ENCODE assay signal across 14 cellular contexts in genomic region chr5:74415695-74416102, GRCh38.
DNase-seq lines count a peak whose midpoint lies in the region; ATAC-seq, FAIRE-seq and TF ChIP-seq lines count a peak whose summit lies in the region.
"Had no signal": no experiment of that assay in that cellular context is flagged by ENCODE, and none has a peak within 500 bp of the region (broad histone marks: within the 10 kb centered on the region; RNA-seq: fewer than 3 reads in every experiment).

No MANE protein-coding gene starts in this region.

- TF ChIP-seq CTCF in C4-2B (conservative IDR thresholded peaks at IDR 0.05) (no peak), HepG2 (CRISPR knock-in tag; IDR thresholded peaks at IDR 0.05) (no peak), right atrium auricular region (IDR thresholded peaks at IDR 0.05) (no peak)

- 4% methylated on average over 7 of the region's 7 CpGs for WGBS in HepG2 (ENCODE audit: low lambda C conversion rate)

- DNase-seq in LoVo (ENCODE audit: low spot score) (peak; percentile 51), amniotic epithelial cell (ENCODE audit: low read depth) (peak; percentile 44), HepG2 (ENCODE audit: low spot score) (peak; percentile 81), ecto neural progenitor cell (ENCODE audit: low spot score) (no peak), right atrium auricular region (ENCODE audit: low spot score) (no peak)
- no peak for DNase-seq in activated CD8-positive, alpha-beta memory T cell treated with anti-CD3 and anti-CD28 coated beads, Interleukin-2, amount 50 U/mL, for 48 hours
- DNase-seq: activated CD4-positive, alpha-beta memory T cell treated with anti-CD3 and anti-CD28 coated beads, Interleukin-2, amount 10 ng/mL, durations not matched to agents 7 days and 5 days; activated naive CD4-positive, alpha-beta T cell; immature natural killer cell; natural killer cell; spleen; uterus had no signal

- peak; percentile 71 for FAIRE-seq in HepG2 (lab: Jason Lieb, UNC)

- in situ Hi-C loops in HepG2 (cut with HindIII; ENCODE audit: extremely low pct_ligation_motif_present, low pct_unique_long_range_greater_than_20kb) = no loop called here

- H3K4me3 ChIP-seq in HepG2 (replicated peaks in 1 of 3; ENCODE audit: insufficient read depth in 1 of 3, low read depth in 2 of 3, low read length in 3 of 3) (no peak overlapping the region; a peak in 1 of 6 replicates), right atrium auricular region (no peak overlapping the region)
- H3K4me3 ChIP-seq: spleen, uterus had no signal

- no peak for TF ChIP-seq POLR2A in HepG2 (IDR thresholded peaks at IDR 0.05; ENCODE audit: insufficient read depth in 1 of 2, low read depth in 2 of 2, low read length in 2 of 2)

- H3K36me3 ChIP-seq in HepG2 (replicated peaks in 1 of 2; ENCODE audit: control insufficient read depth in 1 of 2, insufficient read depth in 2 of 2, low read length in 2 of 2) (no peaks in the 10 kb centered on the region), right atrium auricular region (no peaks in the 10 kb centered on the region)
- H3K36me3 ChIP-seq: spleen, uterus had no signal

- H3K4me1 ChIP-seq in HepG2 (ENCODE audit: insufficient read depth, low read length) (peaks cover 60% of the 10 kb centered on the region), right atrium auricular region (no peaks in the 10 kb centered on the region)
- H3K4me1 ChIP-seq: uterus had no signal

- no TSS peak for BruUV-seq in HepG2 (replicated peaks; lab: Mats Ljungman, UMichigan)

- POLR2A ChIA-PET in HepG2 (lab: Yijun Ruan, JAX) = interaction anchor here (0.6 to 1.8 kb wide), 8 partner anchors 9 to 225 kb away, joined by 3 to 32 read pairs (median 4); partner anchors contain the start of gene ENC1

- no peak overlapping the region for H2AFZ ChIP-seq in HepG2 (ENCODE audit: low read length)

- H3K4me2 ChIP-seq in HepG2 (ENCODE audit: low read depth, low read length) = peak overlapping the region; percentile 75

- ATAC-seq in HepG2 (peak; percentile 95), GM19452 (IDR thresholded peaks at IDR 0.05; ENCODE audit: unreplicated experiment) (no peak)
- ATAC-seq: natural killer cell had no signal

- TF ChIP-seq EP300 in HepG2 (IDR thresholded peaks at IDR 0.05; ENCODE audit: low read depth in 2 of 2, low read length in 2 of 2) = peak in 1 of 2 experiments; percentile 88; a peak in 2 of 4 replicates
- peak; percentile 48; the same call in 1 of the 2 replicates for TF ChIP-seq EP300 in HepG2 (CRISPR knock-in tag; IDR thresholded peaks at IDR 0.05; ENCODE audit: borderline replicate concordance)

- TF ChIP-seq RAD21 in HepG2 (CRISPR knock-in tag; IDR thresholded peaks at IDR 0.05) = no peak

- no peaks in the 10 kb centered on the region for H3K79me2 ChIP-seq in HepG2 (ENCODE audit: insufficient read depth, low read length)

- no peaks in the 10 kb centered on the region for H3K27me3 ChIP-seq in HepG2 (ENCODE audit: control insufficient read depth in 1 of 2, insufficient read depth in 2 of 2, low read length in 2 of 2)
- no peaks in the 10 kb centered on the region for H3K27me3 ChIP-seq in right atrium auricular region
- H3K27me3 ChIP-seq: spleen, uterus had no signal

- peak overlapping the region; percentile 32; the same call in 1 of the 2 replicates for H3K9ac ChIP-seq in HepG2 (ENCODE audit: insufficient read depth, low read depth, low read length)

- no peaks in the 10 kb centered on the region for H4K20me1 ChIP-seq in HepG2 (ENCODE audit: insufficient read depth, low read length)

- CTCF ChIA-PET in HepG2 (lab: Yijun Ruan, JAX; ENCODE audit: low intra/inter-chr PET ratio, low total read pairs) = no interaction called here

- intact Hi-C loops in HepG2 (cut with micrococcal nuclease; ENCODE audit: unreplicated experiment) = no loop called here

- H3K9me3 ChIP-seq in HepG2 (ENCODE audit: low read length) (no peaks in the 10 kb centered on the region), right atrium auricular region (no peaks in the 10 kb centered on the region)
- H3K9me3 ChIP-seq: spleen, uterus had no signal

- H3K27ac ChIP-seq in C4-2B (peak overlapping the region; percentile 38; the same call in 1 of the 2 replicates), HepG2 (ENCODE audit: extremely low read length, insufficient read depth, low read length) (peak overlapping the region; percentile 36), right atrium auricular region (no peak overlapping the region)
- H3K27ac ChIP-seq: spleen, uterus had no signal

TF ChIP-seq in HepG2, 621 proteins besides CTCF, POLR2A, EP300 and RAD21 (continues in another document):
- no peak for TF ChIP-seq MYPOP (CRISPR knock-in tag; IDR thresholded peaks at IDR 0.05)
- TF ChIP-seq LCORL (IDR thresholded peaks at IDR 0.05) = no peak
- TF ChIP-seq LCORL (CRISPR knock-in tag; IDR thresholded peaks at IDR 0.05) = peak; percentile 67; the same call in 1 of the 2 replicates
- TF ChIP-seq HOMEZ (CRISPR knock-in tag; IDR thresholded peaks at IDR 0.05; ENCODE audit: low read depth) = peak; percentile 45; the same call in 1 of the 2 replicates
- TF ChIP-seq TBX2 (CRISPR knock-in tag; IDR thresholded peaks at IDR 0.05; ENCODE audit: borderline replicate concordance) = peak; percentile 32; the same call in 1 of the 2 replicates
- 0 out of 2 replicates have a peak, but pooled peaks have one; percentile 34 for TF ChIP-seq IRF2 (CRISPR knock-in tag; IDR thresholded peaks at IDR 0.05)
- TF ChIP-seq ZNF576 (CRISPR knock-in tag; IDR thresholded peaks at IDR 0.05) = no peak
- peak; percentile 82 for TF ChIP-seq CREM (IDR thresholded peaks at IDR 0.05)
- TF ChIP-seq CREM (CRISPR knock-in tag; IDR thresholded peaks at IDR 0.05) = no peak
- TF ChIP-seq GATAD2A (CRISPR knock-in tag; IDR thresholded peaks at IDR 0.05) = peak; percentile 81
- TF ChIP-seq ZNF451 (CRISPR knock-in tag; IDR thresholded peaks at IDR 0.05) = no peak
- TF ChIP-seq SKI (IDR thresholded peaks at IDR 0.05; ENCODE audit: partially characterized antibody) = peak; percentile 66
- TF ChIP-seq ZNF24 (IDR thresholded peaks at IDR 0.05) = no peak
- TF ChIP-seq ZNF816 (CRISPR knock-in tag; IDR thresholded peaks at IDR 0.05; ENCODE audit: borderline replicate concordance) = no peak
- peak in 1 of 2 experiments; percentile 37; a peak in 1 of 4 replicates for TF ChIP-seq KLF16 (CRISPR knock-in tag; IDR thresholded peaks at IDR 0.05)
- TF ChIP-seq SAFB2 (CRISPR knock-in tag; IDR thresholded peaks at IDR 0.05; ENCODE audit: borderline replicate concordance, low read depth) = no peak
- TF ChIP-seq ZNF138 (CRISPR knock-in tag; IDR thresholded peaks at IDR 0.05; ENCODE audit: low read depth) = no peak
- peak; percentile 55; the same call in 1 of the 2 replicates for TF ChIP-seq HMG20A (CRISPR knock-in tag; IDR thresholded peaks at IDR 0.05; ENCODE audit: borderline replicate concordance)
- peak; percentile 96 for TF ChIP-seq FOXP4 (CRISPR knock-in tag; IDR thresholded peaks at IDR 0.05)
- TF ChIP-seq ELF1 (CRISPR knock-in tag; IDR thresholded peaks at IDR 0.05) = peak; percentile 26; the same call in 1 of the 2 replicates
- peak; percentile 64 for TF ChIP-seq NR2F6 (IDR thresholded peaks at IDR 0.05)
- TF ChIP-seq NR2F6 (CRISPR knock-in tag; IDR thresholded peaks at IDR 0.05) = peak; percentile 32; the same call in 1 of the 2 replicates
- TF ChIP-seq MED1 (CRISPR knock-in tag; IDR thresholded peaks at IDR 0.05) = peak; percentile 52
- TF ChIP-seq HOXD1 (CRISPR knock-in tag; IDR thresholded peaks at IDR 0.05) = no peak

Comparison
In these comparisons a context has a peak if more than half of its experiments do, and no peak if none do; other contexts are left out.
1. H3K27ac ChIP-seq: peak in C4-2B (single experiment) and HepG2 (single experiment); none in right atrium auricular region (0 of 2).
2. DNase-seq: peak in LoVo (single experiment), amniotic epithelial cell (single experiment) and HepG2 (single experiment); none in activated CD8-positive, alpha-beta memory T cell treated with anti-CD3 and anti-CD28 coated beads, Interleukin-2, amount 50 U/mL, for 48 hours (single experiment), ecto neural progenitor cell (single experiment) and right atrium auricular region (single experiment).